ENCODE assay signal across 28 cellular contexts in the genomic region with DNA sequence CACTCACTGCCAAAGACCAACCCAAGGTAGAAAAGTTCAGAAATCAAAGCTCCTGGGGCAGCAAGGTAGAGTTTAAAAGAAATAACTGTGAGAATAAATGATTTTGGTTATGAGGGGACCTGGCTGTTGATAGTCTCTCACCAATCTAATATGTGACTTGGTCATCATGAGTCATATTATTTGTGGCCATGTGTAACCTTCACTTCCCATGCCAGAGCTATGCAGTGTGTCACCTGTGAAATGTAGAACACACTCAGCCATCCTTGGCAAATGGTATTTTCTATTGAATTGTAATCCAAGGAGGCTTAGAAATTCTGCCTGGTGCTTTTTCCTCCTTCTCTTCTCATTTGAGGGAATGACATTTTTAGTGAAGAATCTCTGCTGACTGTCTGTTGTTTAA.
"Had no signal": no experiment of that assay in that cellular context is flagged by ENCODE, and none has a peak within 500 bp of the region (broad histone marks: within the 10 kb centered on the region; RNA-seq: fewer than 3 reads in every experiment).

No MANE protein-coding gene starts in this region.

- H3K27ac ChIP-seq: esophagus muscularis mucosa, gastroesophageal sphincter, heart left ventricle, neural progenitor cell, sigmoid colon, stomach, suprapubic skin, vagina, VCaP had no signal

- H3K4me3 ChIP-seq: esophagus muscularis mucosa, gastroesophageal sphincter, heart left ventricle, lung, neural progenitor cell, sigmoid colon, smooth muscle cell, stomach, suprapubic skin, vagina had no signal

- H2AFZ ChIP-seq: neural progenitor cell had no signal

- H3K9me3 ChIP-seq: esophagus muscularis mucosa, gastroesophageal sphincter, heart left ventricle, sigmoid colon, stomach, suprapubic skin, vagina had no signal

- H3K9me3 Mint-ChIP-seq: activated CD4-positive, alpha-beta memory T cell treated with anti-CD3 and anti-CD28 coated beads, Interleukin-2, amount 10 ng/mL, durations not matched to agents 7 days and 5 days; activated CD4-positive, alpha-beta T cell treated with anti-CD3 and anti-CD28 coated beads, Interleukin-2, amount 10 ng/mL, durations not matched to agents 24 days and 14 days; neural progenitor cell; stimulated activated memory B cell treated with anti-CD40 and anti-IgM and Interleukin-4, amounts not matched to agents 10 μg/mL and 1 μg/mL and 100 μg/mL, for 72 hours had no signal

- H3K27me3 ChIP-seq: esophagus muscularis mucosa, gastroesophageal sphincter, heart left ventricle, neural progenitor cell, sigmoid colon, stomach, suprapubic skin, vagina had no signal

- H3K9ac ChIP-seq: neural progenitor cell had no signal

- H3K27me3 Mint-ChIP-seq: activated CD4-positive, alpha-beta memory T cell treated with anti-CD3 and anti-CD28 coated beads, Interleukin-2, amount 10 ng/mL, durations not matched to agents 7 days and 5 days; activated CD4-positive, alpha-beta T cell treated with anti-CD3 and anti-CD28 coated beads, Interleukin-2, amount 10 ng/mL, durations not matched to agents 24 days and 14 days; activated naive CD4-positive, alpha-beta T cell treated with anti-CD3 and anti-CD28 coated beads, Interleukin-2, amount 10 ng/mL, durations not matched to agents 7 days and 5 days; dendritic cell treated with granulocyte-macrophage colony-stimulating factor and Interleukin-4, amounts not matched to agents 40 ng/mL and 50 ng/mL, for 4 days; stimulated activated memory B cell treated with anti-CD40 and anti-IgM and Interleukin-4, amounts not matched to agents 10 μg/mL and 1 μg/mL and 100 μg/mL, for 72 hours had no signal

- H3K36me3 ChIP-seq: esophagus muscularis mucosa, gastroesophageal sphincter, heart left ventricle, neural progenitor cell, sigmoid colon, stomach, suprapubic skin, vagina had no signal

- ATAC-seq: activated CD4-positive, CD25-positive, alpha-beta regulatory T cell treated with anti-CD3 and anti-CD28 coated beads, Interleukin-2, amount 50 U/mL, for 24 hours; gastroesophageal sphincter; heart left ventricle; left lobe of liver; naive thymus-derived CD8-positive, alpha-beta T cell; stimulated activated memory B cell treated with anti-CD40 and anti-IgM and Interleukin-4, amounts not matched to agents 10 μg/mL and 1 μg/mL and 100 μg/mL, for 72 hours had no signal

- DNase-seq: activated CD4-positive, alpha-beta memory T cell treated with anti-CD3 and anti-CD28 coated beads, Interleukin-2, amount 10 ng/mL, durations not matched to agents 7 days and 5 days; activated CD4-positive, alpha-beta T cell treated with anti-CD3 and anti-CD28 coated beads, Interleukin-2, amount 10 ng/mL, durations not matched to agents 24 days and 14 days; activated effector memory CD4-positive, alpha-beta T cell treated with anti-CD3 and anti-CD28 coated beads, Interleukin-2, amount 50 U/mL, for 16 hours; activated naive CD4-positive, alpha-beta T cell treated with anti-CD3 and anti-CD28 coated beads, Interleukin-2, amount 10 ng/mL, durations not matched to agents 7 days and 5 days; activated T-cell treated with anti-CD3 and anti-CD28 coated beads for 4 hours; amygdala; effector CD8-positive, alpha-beta T cell; heart left ventricle; naive thymus-derived CD8-positive, alpha-beta T cell; posterior cingulate gyrus; sigmoid colon; stimulated activated CD4-positive, alpha-beta T cell treated with anti-CD3 and anti-CD28 coated beads, Interleukin-15, amount 100 ng/mL, for 24 hours; stomach; T-helper 2 cell; trophoblast cell had no signal

- H3K27ac Mint-ChIP-seq: activated CD4-positive, alpha-beta memory T cell treated with anti-CD3 and anti-CD28 coated beads, Interleukin-2, amount 10 ng/mL, durations not matched to agents 7 days and 5 days; activated CD4-positive, alpha-beta T cell treated with anti-CD3 and anti-CD28 coated beads, Interleukin-2, amount 10 ng/mL, durations not matched to agents 24 days and 14 days; activated naive CD4-positive, alpha-beta T cell treated with anti-CD3 and anti-CD28 coated beads, Interleukin-2, amount 10 ng/mL, durations not matched to agents 7 days and 5 days; dendritic cell treated with granulocyte-macrophage colony-stimulating factor and Interleukin-4, amounts not matched to agents 40 ng/mL and 50 ng/mL, for 4 days; naive thymus-derived CD8-positive, alpha-beta T cell; neural progenitor cell; stimulated activated memory B cell treated with anti-CD40 and anti-IgM and Interleukin-4, amounts not matched to agents 10 μg/mL and 1 μg/mL and 100 μg/mL, for 72 hours had no signal

- H3K4me1 Mint-ChIP-seq: activated CD4-positive, alpha-beta memory T cell treated with anti-CD3 and anti-CD28 coated beads, Interleukin-2, amount 10 ng/mL, durations not matched to agents 7 days and 5 days; activated CD4-positive, alpha-beta T cell treated with anti-CD3 and anti-CD28 coated beads, Interleukin-2, amount 10 ng/mL, durations not matched to agents 24 days and 14 days; activated naive CD4-positive, alpha-beta T cell treated with anti-CD3 and anti-CD28 coated beads, Interleukin-2, amount 10 ng/mL, durations not matched to agents 7 days and 5 days; naive thymus-derived CD8-positive, alpha-beta T cell; neural progenitor cell; stimulated activated memory B cell treated with anti-CD40 and anti-IgM and Interleukin-4, amounts not matched to agents 10 μg/mL and 1 μg/mL and 100 μg/mL, for 72 hours had no signal

- H3K4me3 Mint-ChIP-seq: activated CD4-positive, alpha-beta memory T cell treated with anti-CD3 and anti-CD28 coated beads, Interleukin-2, amount 10 ng/mL, durations not matched to agents 7 days and 5 days; activated CD4-positive, alpha-beta T cell treated with anti-CD3 and anti-CD28 coated beads, Interleukin-2, amount 10 ng/mL, durations not matched to agents 24 days and 14 days; activated naive CD4-positive, alpha-beta T cell treated with anti-CD3 and anti-CD28 coated beads, Interleukin-2, amount 10 ng/mL, durations not matched to agents 7 days and 5 days; dendritic cell treated with granulocyte-macrophage colony-stimulating factor and Interleukin-4, amounts not matched to agents 40 ng/mL and 50 ng/mL, for 4 days; naive thymus-derived CD8-positive, alpha-beta T cell; neural progenitor cell; stimulated activated memory B cell treated with anti-CD40 and anti-IgM and Interleukin-4, amounts not matched to agents 10 μg/mL and 1 μg/mL and 100 μg/mL, for 72 hours had no signal

- H3K4me2 ChIP-seq: neural progenitor cell, smooth muscle cell had no signal

- FAIRE-seq: islet of Langerhans had no signal

- H3K4me1 ChIP-seq: esophagus muscularis mucosa, gastroesophageal sphincter, heart left ventricle, neural progenitor cell, sigmoid colon, stomach, suprapubic skin, vagina had no signal

- H3K36me3 Mint-ChIP-seq: activated naive CD4-positive, alpha-beta T cell treated with anti-CD3 and anti-CD28 coated beads, Interleukin-2, amount 10 ng/mL, durations not matched to agents 7 days and 5 days; naive thymus-derived CD8-positive, alpha-beta T cell; neural progenitor cell; stimulated activated memory B cell treated with anti-CD40 and anti-IgM and Interleukin-4, amounts not matched to agents 10 μg/mL and 1 μg/mL and 100 μg/mL, for 72 hours had no signal
